ENCODE assay signal across 12 cellular contexts in the genomic region with DNA sequence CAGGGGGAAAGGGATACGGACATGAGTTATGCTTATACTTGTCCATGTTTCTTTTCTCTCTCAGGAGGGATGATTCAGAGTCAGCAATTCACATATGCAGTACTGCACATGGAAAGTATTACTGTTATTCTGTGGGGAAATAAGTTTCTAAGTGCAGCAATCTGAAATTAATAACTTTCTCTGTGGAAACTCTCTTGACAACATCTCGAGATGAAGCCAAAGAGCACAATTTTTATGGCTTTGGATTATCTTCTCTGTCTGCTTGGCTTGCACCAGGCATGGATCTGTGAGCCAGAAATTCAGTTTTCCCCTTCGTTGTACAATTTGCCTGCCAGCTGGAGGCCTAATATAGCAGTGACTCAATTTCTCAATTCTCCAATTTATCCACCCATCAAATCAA. TPM values are rescaled to one million over a fixed set of nuclear protein-coding genes. Genes with fewer than 3 reads are reported as not detected.
DNase-seq lines count a peak whose midpoint lies in the region; ATAC-seq and TF ChIP-seq lines count a peak whose summit lies in the region.
"Had no signal": no experiment of that assay in that cellular context is flagged by ENCODE, and none has a peak within 500 bp of the region (broad histone marks: within the 10 kb centered on the region; RNA-seq: fewer than 3 reads in every experiment).

No MANE protein-coding gene starts in this region.

- intact Hi-C loops in activated naive CD4-positive, alpha-beta T cell treated with anti-CD3 and anti-CD28 coated beads for 36 hours (cut with micrococcal nuclease): loop anchor here (5.0 kb wide), 1 partner anchor 696 kb away; no protein-coding TSS in a partner anchor

- no peak overlapping the region for H3K4me2 ChIP-seq in mesenchymal stem cell (ENCODE audit: low read length, poor library complexity, severe bottlenecking)

- no peak overlapping the region for H3K18ac ChIP-seq in mesenchymal stem cell (ENCODE audit: low read depth in 1 of 2, low read length in 2 of 2)

- peaks cover 2% of the 10 kb centered on the region for H3K79me1 ChIP-seq in mesenchymal stem cell (replicated peaks; ENCODE audit: low read length, poor library complexity, severe bottlenecking)

- H4K8ac ChIP-seq in mesenchymal stem cell (ENCODE audit: low read length): no peak overlapping the region

- H3K27me3 ChIP-seq in mesenchymal stem cell (ENCODE audit: control insufficient read depth in 1 of 2, insufficient read depth in 1 of 2, low read length in 2 of 2): no peaks in the 10 kb centered on the region

- H3K9ac ChIP-seq in mesenchymal stem cell (ENCODE audit: low read length): peak overlapping the region; percentile 64

- peak overlapping the region; percentile 97 for H3K27ac Mint-ChIP-seq in activated naive CD4-positive, alpha-beta T cell treated with anti-CD3 and anti-CD28 coated beads for 36 hours
- peak overlapping the region in 1 of 2 donors; percentile 90 for H3K27ac Mint-ChIP-seq in activated naive CD4-positive, alpha-beta T cell treated with anti-CD3 and anti-CD28 coated beads, Interleukin-2, amount 50 U/mL, for 72 hours
- peak overlapping the region; percentile 41 to 99 (median 96) for H3K27ac Mint-ChIP-seq in brain

- H3K36me3 ChIP-seq in mesenchymal stem cell (ENCODE audit: control insufficient read depth in 1 of 2, insufficient read depth in 2 of 2, low read depth in 1 of 2, low read length in 2 of 2): peaks cover 0 to 4% of the 10 kb centered on the region in 2 experiments
- no peaks in the 10 kb centered on the region for H3K36me3 ChIP-seq in urinary bladder (ENCODE audit: insufficient read depth)

- peaks cover 19% of the 10 kb centered on the region for H3K36me3 Mint-ChIP-seq in activated naive CD4-positive, alpha-beta T cell treated with anti-CD3 and anti-CD28 coated beads for 36 hours (ENCODE audit: low read depth)
- peaks cover 13 to 21% of the 10 kb centered on the region in 2 donors for H3K36me3 Mint-ChIP-seq in activated naive CD4-positive, alpha-beta T cell treated with anti-CD3 and anti-CD28 coated beads, Interleukin-2, amount 50 U/mL, for 72 hours
- peaks cover 1% of the 10 kb centered on the region for H3K36me3 Mint-ChIP-seq in brain

- ATAC-seq in activated naive CD4-positive, alpha-beta T cell treated with anti-CD3 and anti-CD28 coated beads, Interleukin-2, amount 50 U/mL, for 72 hours: no peak
- ATAC-seq in GM18519 (IDR thresholded peaks at IDR 0.05; ENCODE audit: low FRiP score, unreplicated experiment): no peak
- no peak for ATAC-seq in HG02588 (IDR thresholded peaks at IDR 0.05; ENCODE audit: unreplicated experiment)
- no peak for ATAC-seq in GM18517 (IDR thresholded peaks at IDR 0.05; ENCODE audit: unreplicated experiment)

- no peak overlapping the region for H3K4me3 ChIP-seq in mesenchymal stem cell (ENCODE audit: insufficient read depth in 1 of 2, low read depth in 1 of 2, low read length in 2 of 2)
- no peak overlapping the region for H3K4me3 ChIP-seq in urinary bladder (ENCODE audit: low read depth, low read length)
- H3K4me3 ChIP-seq: skin epidermis had no signal

- H3K4me1 ChIP-seq in mesenchymal stem cell (ENCODE audit: control insufficient read depth, insufficient read depth, low read depth, low read length) (peaks cover 4% of the 10 kb centered on the region), urinary bladder (ENCODE audit: insufficient read depth) (no peaks in the 10 kb centered on the region)

- no peak overlapping the region for H2AFZ ChIP-seq in mesenchymal stem cell (ENCODE audit: low read depth, low read length)

- no peaks in the 10 kb centered on the region for H3K27me3 Mint-ChIP-seq in activated naive CD4-positive, alpha-beta T cell treated with anti-CD3 and anti-CD28 coated beads for 36 hours (ENCODE audit: low read depth)
- peaks cover 15% of the 10 kb centered on the region for H3K27me3 Mint-ChIP-seq in brain

- no peak overlapping the region for H3K4me3 Mint-ChIP-seq in activated naive CD4-positive, alpha-beta T cell treated with anti-CD3 and anti-CD28 coated beads for 36 hours
- peak overlapping the region in 4 of 5 experiments; percentile 16 to 72 (median 48) for H3K4me3 Mint-ChIP-seq in brain

- no peak overlapping the region for H2BK15ac ChIP-seq in mesenchymal stem cell (ENCODE audit: low read depth, poor library complexity, severe bottlenecking)

- H2BK5ac ChIP-seq in mesenchymal stem cell (ENCODE audit: low read depth, low read length, poor library complexity, severe bottlenecking): no peak overlapping the region

- no peak overlapping the region for H2AK5ac ChIP-seq in mesenchymal stem cell (ENCODE audit: low read length, severe bottlenecking)

- no peaks in the 10 kb centered on the region for H3K9me3 Mint-ChIP-seq in activated naive CD4-positive, alpha-beta T cell treated with anti-CD3 and anti-CD28 coated beads for 36 hours
- H3K9me3 Mint-ChIP-seq in activated naive CD4-positive, alpha-beta T cell treated with anti-CD3 and anti-CD28 coated beads, Interleukin-2, amount 50 U/mL, for 72 hours: peaks cover 0 to 8% of the 10 kb centered on the region in 2 donors
- peaks cover 0 to 3% (median 0%) of the 10 kb centered on the region in 5 experiments for H3K9me3 Mint-ChIP-seq in brain

- H3K9me3 ChIP-seq in mesenchymal stem cell (ENCODE audit: control insufficient read depth, low read length): no peaks in the 10 kb centered on the region

- H4K91ac ChIP-seq in mesenchymal stem cell (ENCODE audit: low read length): no peak overlapping the region

- no peak overlapping the region for H2BK120ac ChIP-seq in mesenchymal stem cell (ENCODE audit: low read depth, low read length)

- H3K4me1 Mint-ChIP-seq in activated naive CD4-positive, alpha-beta T cell treated with anti-CD3 and anti-CD28 coated beads for 36 hours (ENCODE audit: low read depth): peaks cover 55% of the 10 kb centered on the region
- peaks cover 40% of the 10 kb centered on the region for H3K4me1 Mint-ChIP-seq in brain

- WGBS in mesenchymal stem cell: 65% methylated on average over 3 of the region's 3 CpGs
- WGBS in urinary bladder: 27% methylated on average over 3 of the region's 3 CpGs

- CTCF ChIA-PET in activated naive CD4-positive, alpha-beta T cell treated with anti-CD3 and anti-CD28 coated beads for 36 hours (lab: Charles Lee): interaction anchor here (1.1 to 7.7 kb wide), 4 partner anchors 9 to 91 kb away, joined by 3 to 121 read pairs (median 4); a partner anchor contains a TSS

- no peak overlapping the region for H2BK12ac ChIP-seq in mesenchymal stem cell (ENCODE audit: low read length in 2 of 2)

- TF ChIP-seq CTCF in brain (conservative IDR thresholded peaks at IDR 0.05): no peak

- H3K23ac ChIP-seq in mesenchymal stem cell (ENCODE audit: low read length in 2 of 2): no peak overlapping the region

- H3K4ac ChIP-seq in mesenchymal stem cell (ENCODE audit: low read depth in 1 of 2, low read length in 2 of 2): no peak overlapping the region

- no peak overlapping the region for H3K14ac ChIP-seq in mesenchymal stem cell (ENCODE audit: low read length in 2 of 2)

- H3K27ac ChIP-seq in mesenchymal stem cell (ENCODE audit: low read length, poor library complexity, severe bottlenecking): no peak overlapping the region
- peak overlapping the region; percentile 50 for H3K27ac ChIP-seq in urinary bladder (ENCODE audit: low read depth)

- DNase-seq in activated naive CD4-positive, alpha-beta T cell treated with anti-CD3 and anti-CD28 coated beads for 36 hours: no peak
- DNase-seq in activated naive CD4-positive, alpha-beta T cell treated with anti-CD3 and anti-CD28 coated beads, Interleukin-2, amount 50 U/mL, for 72 hours (ENCODE audit: low spot score in 2 of 2): no peak
- no peak for DNase-seq in mesenchymal stem cell
- DNase-seq: activated CD8-positive, alpha-beta memory T cell treated with anti-CD3 and anti-CD28 coated beads for 24 hours; NCI-H1417; NCI-H526 treated with DMSO at 0.1 percent for 48 hours had no signal

RNA-seq across cellular contexts. Expression of a gene that starts 2.5 kb away (rescaled TPM):
- total RNA-seq in activated naive CD4-positive, alpha-beta T cell treated with anti-CD3 and anti-CD28 coated beads for 36 hours: 100 to 1,000 TPM; 103 to 104 TPM
- 10 to 100 TPM; 70.5 to 92.3 TPM for total RNA-seq in activated naive CD4-positive, alpha-beta T cell treated with anti-CD3 and anti-CD28 coated beads, Interleukin-2, amount 50 U/mL, for 72 hours
- polyA plus RNA-seq in brain (ENCODE audit: insufficient read depth, low read depth, low replicate concordance): 108 TPM
- 32.5 TPM for polyA plus RNA-seq in mesenchymal stem cell (2013, experiment 1 of 2)
- 34.7 TPM for polyA plus RNA-seq in mesenchymal stem cell (2013, experiment 2 of 2)
- total RNA-seq in urinary bladder: 86.2 TPM
- polyA plus RNA-seq in urinary bladder: 88.2 TPM
